In the genomic region with DNA sequence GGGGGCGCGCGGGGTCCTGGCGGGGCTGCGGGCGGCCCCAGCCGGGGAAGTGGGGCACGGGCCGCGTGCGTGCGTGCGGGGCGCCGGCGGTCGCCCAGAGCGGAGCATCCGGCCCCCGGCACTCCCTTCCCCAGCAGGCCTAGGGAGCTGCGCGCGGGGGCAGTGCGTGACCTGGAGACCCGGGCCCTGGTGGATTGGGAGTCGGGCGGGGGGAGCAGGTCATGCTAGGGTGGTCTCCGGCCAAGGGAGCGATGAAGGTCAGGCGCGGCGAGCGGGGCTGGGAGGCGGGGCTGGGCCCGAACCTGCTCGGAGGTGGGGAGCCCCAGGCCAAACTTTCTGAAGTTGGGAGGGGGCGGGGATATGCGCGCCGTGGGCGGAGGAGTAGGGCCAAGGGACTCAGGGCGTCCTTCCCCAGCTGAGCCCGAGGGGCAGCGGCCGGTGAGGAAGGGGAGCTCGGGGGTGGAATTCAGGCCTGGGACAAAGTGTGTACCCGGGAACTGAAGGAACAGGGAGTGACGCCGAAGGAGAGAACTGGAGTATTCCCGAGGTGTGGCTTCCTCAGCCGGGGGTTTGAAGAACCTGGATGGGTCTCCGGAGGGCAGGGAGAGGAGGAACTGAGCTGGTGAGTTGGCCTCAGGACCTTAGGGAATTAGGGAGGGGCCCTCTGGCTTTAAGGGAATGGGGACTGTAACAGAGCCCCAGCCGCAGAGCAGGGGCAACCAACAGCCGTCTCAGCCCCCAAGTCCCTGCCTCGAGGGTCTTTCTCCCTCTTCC, we compare ENCODE assay signal across 1 cellular context.
TF ChIP-seq lines count a peak whose summit lies in the region.

No MANE protein-coding gene starts in this region.

TF ChIP-seq in HEK293, 187 proteins besides CTCF, POLR2A, EP300 and RAD21 (continued from another document and continues in another):
- TF ChIP-seq ZNF701 (tag by site-specific recombination; IDR thresholded peaks at IDR 0.05), result no peak
- no peak for TF ChIP-seq OVOL3 (tag by site-specific recombination; IDR thresholded peaks at IDR 0.05)
- TF ChIP-seq ZNF843 (tag by site-specific recombination; IDR thresholded peaks at IDR 0.05), result no peak
- TF ChIP-seq ZSCAN16 (tag by site-specific recombination; IDR thresholded peaks at IDR 0.05), result no peak
- TF ChIP-seq, protein P1, sequence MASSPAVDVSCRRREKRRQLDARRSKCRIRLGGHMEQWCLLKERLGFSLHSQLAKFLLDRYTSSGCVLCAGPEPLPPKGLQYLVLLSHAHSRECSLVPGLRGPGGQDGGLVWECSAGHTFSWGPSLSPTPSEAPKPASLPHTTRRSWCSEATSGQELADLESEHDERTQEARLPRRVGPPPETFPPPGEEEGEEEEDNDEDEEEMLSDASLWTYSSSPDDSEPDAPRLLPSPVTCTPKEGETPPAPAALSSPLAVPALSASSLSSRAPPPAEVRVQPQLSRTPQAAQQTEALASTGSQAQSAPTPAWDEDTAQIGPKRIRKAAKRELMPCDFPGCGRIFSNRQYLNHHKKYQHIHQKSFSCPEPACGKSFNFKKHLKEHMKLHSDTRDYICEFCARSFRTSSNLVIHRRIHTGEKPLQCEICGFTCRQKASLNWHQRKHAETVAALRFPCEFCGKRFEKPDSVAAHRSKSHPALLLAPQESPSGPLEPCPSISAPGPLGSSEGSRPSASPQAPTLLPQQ (tag by site-specific recombination; IDR thresholded peaks at IDR 0.05), result no peak
- TF ChIP-seq ZNF639 (tag by site-specific recombination; IDR thresholded peaks at IDR 0.05), result no peak
- TF ChIP-seq ZNF239 (tag by site-specific recombination; IDR thresholded peaks at IDR 0.05), result no peak
- TF ChIP-seq ZSCAN23 (tag by site-specific recombination; IDR thresholded peaks at IDR 0.05), result no peak
- peak; percentile 69 for TF ChIP-seq KLF9 (tag by site-specific recombination; IDR thresholded peaks at IDR 0.05; ENCODE audit: low read depth)
- TF ChIP-seq SCRT2 (tag by site-specific recombination; IDR thresholded peaks at IDR 0.05), result no peak
- TF ChIP-seq ZNF658 (tag by site-specific recombination; IDR thresholded peaks at IDR 0.05), result no peak
- TF ChIP-seq, protein P2, sequence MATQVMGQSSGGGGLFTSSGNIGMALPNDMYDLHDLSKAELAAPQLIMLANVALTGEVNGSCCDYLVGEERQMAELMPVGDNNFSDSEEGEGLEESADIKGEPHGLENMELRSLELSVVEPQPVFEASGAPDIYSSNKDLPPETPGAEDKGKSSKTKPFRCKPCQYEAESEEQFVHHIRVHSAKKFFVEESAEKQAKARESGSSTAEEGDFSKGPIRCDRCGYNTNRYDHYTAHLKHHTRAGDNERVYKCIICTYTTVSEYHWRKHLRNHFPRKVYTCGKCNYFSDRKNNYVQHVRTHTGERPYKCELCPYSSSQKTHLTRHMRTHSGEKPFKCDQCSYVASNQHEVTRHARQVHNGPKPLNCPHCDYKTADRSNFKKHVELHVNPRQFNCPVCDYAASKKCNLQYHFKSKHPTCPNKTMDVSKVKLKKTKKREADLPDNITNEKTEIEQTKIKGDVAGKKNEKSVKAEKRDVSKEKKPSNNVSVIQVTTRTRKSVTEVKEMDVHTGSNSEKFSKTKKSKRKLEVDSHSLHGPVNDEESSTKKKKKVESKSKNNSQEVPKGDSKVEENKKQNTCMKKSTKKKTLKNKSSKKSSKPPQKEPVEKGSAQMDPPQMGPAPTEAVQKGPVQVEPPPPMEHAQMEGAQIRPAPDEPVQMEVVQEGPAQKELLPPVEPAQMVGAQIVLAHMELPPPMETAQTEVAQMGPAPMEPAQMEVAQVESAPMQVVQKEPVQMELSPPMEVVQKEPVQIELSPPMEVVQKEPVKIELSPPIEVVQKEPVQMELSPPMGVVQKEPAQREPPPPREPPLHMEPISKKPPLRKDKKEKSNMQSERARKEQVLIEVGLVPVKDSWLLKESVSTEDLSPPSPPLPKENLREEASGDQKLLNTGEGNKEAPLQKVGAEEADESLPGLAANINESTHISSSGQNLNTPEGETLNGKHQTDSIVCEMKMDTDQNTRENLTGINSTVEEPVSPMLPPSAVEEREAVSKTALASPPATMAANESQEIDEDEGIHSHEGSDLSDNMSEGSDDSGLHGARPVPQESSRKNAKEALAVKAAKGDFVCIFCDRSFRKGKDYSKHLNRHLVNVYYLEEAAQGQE (tag by site-specific recombination; IDR thresholded peaks at IDR 0.05), result no peak
- TF ChIP-seq ZNF174 (tag by site-specific recombination; IDR thresholded peaks at IDR 0.05), result no peak
- TF ChIP-seq ZNF354C (tag by site-specific recombination; IDR thresholded peaks at IDR 0.05; ENCODE audit: borderline replicate concordance, low read depth), result no peak
- TF ChIP-seq BCL11B (tag by site-specific recombination; IDR thresholded peaks at IDR 0.05; ENCODE audit: low read depth), result no peak
- no peak for TF ChIP-seq ZNF830 (tag by site-specific recombination; IDR thresholded peaks at IDR 0.05; ENCODE audit: low read depth)
- TF ChIP-seq ZNF146 (tag by site-specific recombination; IDR thresholded peaks at IDR 0.05), result no peak
- TF ChIP-seq ZNF776 (tag by site-specific recombination; IDR thresholded peaks at IDR 0.05; ENCODE audit: borderline replicate concordance), result no peak
- TF ChIP-seq, protein P3, sequence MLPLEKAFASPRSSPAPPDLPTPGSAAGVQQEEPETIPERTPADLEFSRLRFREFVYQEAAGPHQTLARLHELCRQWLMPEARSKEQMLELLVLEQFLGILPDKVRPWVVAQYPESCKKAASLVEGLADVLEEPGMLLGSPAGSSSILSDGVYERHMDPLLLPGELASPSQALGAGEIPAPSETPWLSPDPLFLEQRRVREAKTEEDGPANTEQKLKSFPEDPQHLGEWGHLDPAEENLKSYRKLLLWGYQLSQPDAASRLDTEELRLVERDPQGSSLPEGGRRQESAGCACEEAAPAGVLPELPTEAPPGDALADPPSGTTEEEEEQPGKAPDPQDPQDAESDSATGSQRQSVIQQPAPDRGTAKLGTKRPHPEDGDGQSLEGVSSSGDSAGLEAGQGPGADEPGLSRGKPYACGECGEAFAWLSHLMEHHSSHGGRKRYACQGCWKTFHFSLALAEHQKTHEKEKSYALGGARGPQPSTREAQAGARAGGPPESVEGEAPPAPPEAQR (tag by site-specific recombination; IDR thresholded peaks at IDR 0.05), result no peak
- no peak for TF ChIP-seq GLI2 (tag by site-specific recombination; IDR thresholded peaks at IDR 0.05; ENCODE audit: borderline replicate concordance, low read depth)
- TF ChIP-seq ZNF596 (tag by site-specific recombination; IDR thresholded peaks at IDR 0.05), result no peak
- TF ChIP-seq ZNF837 (tag by site-specific recombination; IDR thresholded peaks at IDR 0.05), result no peak
- TF ChIP-seq GLIS2 (tag by site-specific recombination; IDR thresholded peaks at IDR 0.05), result no peak; the same call in 1 of the 2 replicates
- TF ChIP-seq ZNF529 (tag by site-specific recombination; IDR thresholded peaks at IDR 0.05; ENCODE audit: insufficient replicate concordance), result no peak
- 0 out of 2 replicates have a peak, but pooled peaks have one; percentile 16 for TF ChIP-seq GLIS1 (tag by site-specific recombination; IDR thresholded peaks at IDR 0.05)
- TF ChIP-seq ZFP3 (tag by site-specific recombination; IDR thresholded peaks at IDR 0.05; ENCODE audit: low read depth), result no peak
- no peak for TF ChIP-seq ZNF2 (tag by site-specific recombination; IDR thresholded peaks at IDR 0.05)
- TF ChIP-seq, protein P4, sequence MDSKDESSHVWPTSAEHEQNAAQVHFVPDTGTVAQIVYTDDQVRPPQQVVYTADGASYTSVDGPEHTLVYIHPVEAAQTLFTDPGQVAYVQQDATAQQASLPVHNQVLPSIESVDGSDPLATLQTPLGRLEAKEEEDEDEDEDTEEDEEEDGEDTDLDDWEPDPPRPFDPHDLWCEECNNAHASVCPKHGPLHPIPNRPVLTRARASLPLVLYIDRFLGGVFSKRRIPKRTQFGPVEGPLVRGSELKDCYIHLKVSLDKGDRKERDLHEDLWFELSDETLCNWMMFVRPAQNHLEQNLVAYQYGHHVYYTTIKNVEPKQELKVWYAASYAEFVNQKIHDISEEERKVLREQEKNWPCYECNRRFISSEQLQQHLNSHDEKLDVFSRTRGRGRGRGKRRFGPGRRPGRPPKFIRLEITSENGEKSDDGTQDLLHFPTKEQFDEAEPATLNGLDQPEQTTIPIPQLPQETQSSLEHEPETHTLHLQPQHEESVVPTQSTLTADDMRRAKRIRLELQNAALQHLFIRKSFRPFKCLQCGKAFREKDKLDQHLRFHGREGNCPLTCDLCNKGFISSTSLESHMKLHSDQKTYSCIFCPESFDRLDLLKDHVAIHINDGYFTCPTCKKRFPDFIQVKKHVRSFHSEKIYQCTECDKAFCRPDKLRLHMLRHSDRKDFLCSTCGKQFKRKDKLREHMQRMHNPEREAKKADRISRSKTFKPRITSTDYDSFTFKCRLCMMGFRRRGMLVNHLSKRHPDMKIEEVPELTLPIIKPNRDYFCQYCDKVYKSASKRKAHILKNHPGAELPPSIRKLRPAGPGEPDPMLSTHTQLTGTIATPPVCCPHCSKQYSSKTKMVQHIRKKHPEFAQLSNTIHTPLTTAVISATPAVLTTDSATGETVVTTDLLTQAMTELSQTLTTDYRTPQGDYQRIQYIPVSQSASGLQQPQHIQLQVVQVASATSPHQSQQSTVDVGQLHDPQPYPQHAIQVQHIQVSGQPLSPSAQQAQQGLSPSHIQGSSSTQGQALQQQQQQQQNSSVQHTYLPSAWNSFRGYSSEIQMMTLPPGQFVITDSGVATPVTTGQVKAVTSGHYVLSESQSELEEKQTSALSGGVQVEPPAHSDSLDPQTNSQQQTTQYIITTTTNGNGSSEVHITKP (tag by site-specific recombination; IDR thresholded peaks at IDR 0.05), result no peak
- no peak for TF ChIP-seq ZNF10 (tag by site-specific recombination; IDR thresholded peaks at IDR 0.05)
- no peak for TF ChIP-seq ZNF530 (tag by site-specific recombination; IDR thresholded peaks at IDR 0.05; ENCODE audit: low read depth)
- TF ChIP-seq ZBTB20 (tag by site-specific recombination; IDR thresholded peaks at IDR 0.05), result peak; percentile 71; the same call in 1 of the 2 replicates
- TF ChIP-seq GFI1B (tag by site-specific recombination; IDR thresholded peaks at IDR 0.05), result no peak
- TF ChIP-seq ZNF138 (tag by site-specific recombination; IDR thresholded peaks at IDR 0.05; ENCODE audit: borderline replicate concordance), result no peak
- TF ChIP-seq KLF16 (tag by site-specific recombination; IDR thresholded peaks at IDR 0.05), result peak; percentile 52
- no peak for TF ChIP-seq ZNF311 (tag by site-specific recombination; IDR thresholded peaks at IDR 0.05; ENCODE audit: borderline replicate concordance)
- TF ChIP-seq ZNF660 (tag by site-specific recombination; IDR thresholded peaks at IDR 0.05), result 0 out of 2 replicates have a peak, but pooled peaks have one; percentile 7
- TF ChIP-seq, protein P5, sequence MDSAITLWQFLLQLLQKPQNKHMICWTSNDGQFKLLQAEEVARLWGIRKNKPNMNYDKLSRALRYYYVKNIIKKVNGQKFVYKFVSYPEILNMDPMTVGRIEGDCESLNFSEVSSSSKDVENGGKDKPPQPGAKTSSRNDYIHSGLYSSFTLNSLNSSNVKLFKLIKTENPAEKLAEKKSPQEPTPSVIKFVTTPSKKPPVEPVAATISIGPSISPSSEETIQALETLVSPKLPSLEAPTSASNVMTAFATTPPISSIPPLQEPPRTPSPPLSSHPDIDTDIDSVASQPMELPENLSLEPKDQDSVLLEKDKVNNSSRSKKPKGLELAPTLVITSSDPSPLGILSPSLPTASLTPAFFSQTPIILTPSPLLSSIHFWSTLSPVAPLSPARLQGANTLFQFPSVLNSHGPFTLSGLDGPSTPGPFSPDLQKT (IDR thresholded peaks at IDR 0.05; ENCODE audit: borderline replicate concordance, low read depth, low read length), result no peak
- no peak for TF ChIP-seq HOXC10 (CRISPR knock-in tag; IDR thresholded peaks at IDR 0.05)
- 0 out of 2 replicates have a peak, but pooled peaks have one; percentile 53 for TF ChIP-seq ZEB2 (tag by site-specific recombination; IDR thresholded peaks at IDR 0.05)
- peak; percentile 73 for TF ChIP-seq SP3 (tag by site-specific recombination; IDR thresholded peaks at IDR 0.05)
- TF ChIP-seq ZNF777 (tag by site-specific recombination; IDR thresholded peaks at IDR 0.05; ENCODE audit: borderline replicate concordance), result no peak
- TF ChIP-seq ZNF184 (tag by site-specific recombination; IDR thresholded peaks at IDR 0.05), result no peak
- no peak for TF ChIP-seq FEZF1 (tag by site-specific recombination; IDR thresholded peaks at IDR 0.05)
- no peak for TF ChIP-seq ZNF670 (tag by site-specific recombination; IDR thresholded peaks at IDR 0.05; ENCODE audit: low read depth)
- TF ChIP-seq, protein P6, sequence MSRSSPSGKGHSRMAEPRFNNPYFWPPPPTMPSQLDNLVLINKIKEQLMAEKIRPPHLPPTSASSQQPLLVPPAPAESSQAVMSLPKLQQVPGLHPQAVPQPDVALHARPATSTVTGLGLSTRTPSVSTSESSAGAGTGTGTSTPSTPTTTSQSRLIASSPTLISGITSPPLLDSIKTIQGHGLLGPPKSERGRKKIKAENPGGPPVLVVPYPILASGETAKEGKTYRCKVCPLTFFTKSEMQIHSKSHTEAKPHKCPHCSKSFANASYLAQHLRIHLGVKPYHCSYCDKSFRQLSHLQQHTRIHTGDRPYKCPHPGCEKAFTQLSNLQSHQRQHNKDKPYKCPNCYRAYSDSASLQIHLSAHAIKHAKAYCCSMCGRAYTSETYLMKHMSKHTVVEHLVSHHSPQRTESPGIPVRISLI (tag by site-specific recombination; IDR thresholded peaks at IDR 0.05), result no peak
- TF ChIP-seq ZSCAN30 (tag by site-specific recombination; IDR thresholded peaks at IDR 0.05), result no peak
- TF ChIP-seq ZNF302 (tag by site-specific recombination; IDR thresholded peaks at IDR 0.05; ENCODE audit: low read depth), result no peak
